Comparison of ENCODE assay signal across 8 cellular contexts in genomic region chr3:31448035-31448881, GRCh38.
DNase-seq lines count a peak whose midpoint lies in the region; ATAC-seq and TF ChIP-seq lines count a peak whose summit lies in the region.

No MANE protein-coding gene starts in this region.

- H2BK15ac ChIP-seq in mesendoderm (replicated peaks; ENCODE audit: low read depth): no peak overlapping the region

- no peak overlapping the region for H2BK5ac ChIP-seq in mesendoderm (ENCODE audit: low read length)

- H3K9ac ChIP-seq in KMS-11: no peak overlapping the region
- H3K9ac ChIP-seq in mesendoderm (ENCODE audit: low read length): no peak overlapping the region

- WGBS in adrenal gland, 4 donors: 92 to 100% (median 100%) methylated on average over 1 of the region's 1 CpG
- no CpG with 5 or more reads among the region's 1 CpG for WGBS in mesendoderm (ENCODE audit: extremely low coverage, insufficient coverage, low lambda C conversion rate)

- H3K27ac ChIP-seq in DOHH2 (ENCODE audit: low read depth, low read length): no peak overlapping the region
- H3K27ac ChIP-seq in KMS-11: peak overlapping the region; percentile 45
- no peak overlapping the region for H3K27ac ChIP-seq in adrenal gland
- no peak overlapping the region for H3K27ac ChIP-seq in mesendoderm (ENCODE audit: low read depth, low read length)

- no peak overlapping the region for H3K18ac ChIP-seq in mesendoderm (ENCODE audit: low read length)

- no peak overlapping the region for H3K4me2 ChIP-seq in DOHH2 (ENCODE audit: low read length)
- H3K4me2 ChIP-seq in KMS-11: peak overlapping the region; percentile 44; the same call in 1 of the 2 replicates
- no peak overlapping the region for H3K4me2 ChIP-seq in mesendoderm (ENCODE audit: low read length)

- ATAC-seq in GM21390 (IDR thresholded peaks at IDR 0.05; ENCODE audit: unreplicated experiment): peak; percentile 67

- H3K27me3 ChIP-seq in DOHH2 (ENCODE audit: control insufficient read depth, low read length) (no peaks in the 10 kb centered on the region), KMS-11 (ENCODE audit: insufficient read depth, low read depth) (no peaks in the 10 kb centered on the region), adrenal gland (no peaks in the 10 kb centered on the region), mesendoderm (ENCODE audit: insufficient read depth, low read length, poor library complexity) (no peaks in the 10 kb centered on the region)

- no peak overlapping the region for H4K8ac ChIP-seq in mesendoderm (ENCODE audit: low read depth, low read length)

- no peak overlapping the region for H3K23ac ChIP-seq in mesendoderm (ENCODE audit: low read length)

- H2AFZ ChIP-seq in KMS-11 (ENCODE audit: low read depth): peak overlapping the region; percentile 4; the same call in 1 of the 2 replicates

- H3K79me1 ChIP-seq in mesendoderm (ENCODE audit: low read length): no peaks in the 10 kb centered on the region

- no peaks in the 10 kb centered on the region for H3K9me2 ChIP-seq in DOHH2 (replicated peaks; ENCODE audit: control insufficient read depth, low read length)

- no peak overlapping the region for H2BK120ac ChIP-seq in mesendoderm (ENCODE audit: low read depth, low read length)

- H3K9me3 ChIP-seq in DOHH2 (ENCODE audit: control insufficient read depth, insufficient read depth, low read length): no peaks in the 10 kb centered on the region
- H3K9me3 ChIP-seq in adrenal gland (replicated peaks in 1 of 3): peaks cover 0 to 10% (median 0%) of the 10 kb centered on the region in 3 donors

- no peak overlapping the region for H3K4ac ChIP-seq in mesendoderm (ENCODE audit: low read depth, low read length)

- TF ChIP-seq POLR2A in adrenal gland (IDR thresholded peaks at IDR 0.05): no peak

- no peak overlapping the region for H4K5ac ChIP-seq in mesendoderm (ENCODE audit: low read length)

- H3K4me1 ChIP-seq in DOHH2 (ENCODE audit: control insufficient read depth, low read length) (peaks cover 12% of the 10 kb centered on the region), KMS-11 (ENCODE audit: low read depth, poor library complexity, severe bottlenecking) (peaks cover 75% of the 10 kb centered on the region), adrenal gland (replicated peaks in 1 of 2) (no peaks in the 10 kb centered on the region), mesendoderm (ENCODE audit: control insufficient read depth, low read depth, low read length) (peaks cover 2% of the 10 kb centered on the region)

- H3K4me3 ChIP-seq in DOHH2 (ENCODE audit: low read length) (no peak overlapping the region), KMS-11 (IDR thresholded peaks at IDR 0.05; ENCODE audit: insufficient read depth, low read depth, low read length) (no peak overlapping the region), adrenal gland (no peak overlapping the region), mesendoderm (ENCODE audit: low read length) (no peak overlapping the region)

- no peak overlapping the region for H2AK5ac ChIP-seq in mesendoderm (ENCODE audit: low read length)

- no peaks in the 10 kb centered on the region for H3F3A ChIP-seq in DOHH2 (ENCODE audit: control insufficient read depth, insufficient read depth)

- TF ChIP-seq CTCF in DOHH2 (IDR thresholded peaks at IDR 0.05; ENCODE audit: low read depth, low read length, poor library complexity, severe bottlenecking) (peak; percentile 85), KMS-11 (conservative IDR thresholded peaks at IDR 0.05; ENCODE audit: low read depth, low read length) (peak; percentile 47), adrenal gland (IDR thresholded peaks at IDR 0.05) (peak; percentile 21 to 58 (median 46))

- H3K56ac ChIP-seq in mesendoderm (ENCODE audit: low read length): peak overlapping the region; percentile 59

- DNase-seq in adrenal gland (peak in 4 of 7 donors; percentile 37 to 50 (median 43)), mesendoderm (peak; percentile 72), hypothalamus (lab: John Stamatoyannopoulos, UW) (no peak), GM03348 (ENCODE audit: low spot score) (no peak), GM19240 (ENCODE audit: insufficient read length, low spot score) (no peak)

- no peaks in the 10 kb centered on the region for H3K79me2 ChIP-seq in DOHH2 (ENCODE audit: control insufficient read depth, low read length)
- no peaks in the 10 kb centered on the region for H3K79me2 ChIP-seq in KMS-11 (ENCODE audit: insufficient read depth, low read depth)
- H3K79me2 ChIP-seq in mesendoderm (ENCODE audit: control insufficient read depth, insufficient read depth, low read length): no peaks in the 10 kb centered on the region

- H4K20me1 ChIP-seq in DOHH2 (ENCODE audit: control insufficient read depth, insufficient read depth, low read depth, low read length) (no peaks in the 10 kb centered on the region), KMS-11 (ENCODE audit: insufficient read depth) (no peaks in the 10 kb centered on the region)

- H3K36me3 ChIP-seq in DOHH2 (ENCODE audit: control insufficient read depth, low read length): no peaks in the 10 kb centered on the region
- no peaks in the 10 kb centered on the region for H3K36me3 ChIP-seq in KMS-11 (ENCODE audit: insufficient read depth)
- no peaks in the 10 kb centered on the region for H3K36me3 ChIP-seq in adrenal gland (replicated peaks in 1 of 2)
- H3K36me3 ChIP-seq in mesendoderm (ENCODE audit: control insufficient read depth, insufficient read depth, low read length): no peaks in the 10 kb centered on the region

- intact Hi-C loops in adrenal gland (cut with DNase I): no loop called here

Comparison
In these comparisons a context has a peak if more than half of its experiments do, and no peak if none do; other contexts are left out.
1. DNase-seq: peak in adrenal gland (4 of 7) and mesendoderm (single experiment); none in hypothalamus (0 of 51), GM03348 (single experiment) and GM19240 (single experiment).
2. Peak in every context shown above with its lines, with median percentiles within 50 percentile points of each other: CTCF ChIP-seq.